ENCODE assay signal across 8 cellular contexts in the genomic region with DNA sequence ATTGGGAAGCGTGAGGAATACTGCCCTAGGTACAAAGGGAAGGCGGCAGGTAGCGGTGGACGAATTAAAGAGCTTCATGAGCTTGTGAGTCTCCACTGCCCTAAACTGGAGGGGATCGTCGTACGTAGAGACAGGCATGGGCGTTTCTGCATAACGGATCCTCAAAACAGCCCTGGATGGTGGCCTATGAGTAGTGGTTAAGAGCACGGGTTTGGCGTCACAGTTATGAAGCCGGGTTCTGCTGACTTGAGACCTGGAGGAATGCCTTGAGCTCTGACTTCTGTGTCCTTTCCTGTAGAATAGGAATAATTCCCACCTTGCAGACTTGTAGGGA. TPM values are rescaled to one million over a fixed set of nuclear protein-coding genes. Genes with fewer than 3 reads are reported as not detected.
DNase-seq lines count a peak whose midpoint lies in the region; ATAC-seq, FAIRE-seq and TF ChIP-seq lines count a peak whose summit lies in the region.

No MANE protein-coding gene starts in this region.

- H3K27ac ChIP-seq in hepatocyte = peak overlapping the region; percentile 99

- H3K9me3 Mint-ChIP-seq in activated naive CD8-positive, alpha-beta T cell treated with anti-CD3 and anti-CD28 coated beads, Interleukin-2, amount 10 ng/mL, durations not matched to agents 7 days and 5 days = no peaks in the 10 kb centered on the region

- H3K4me2 ChIP-seq in hepatocyte (peak overlapping the region; percentile 90), skeletal muscle satellite cell (ENCODE audit: low read length) (peak overlapping the region; percentile 89)

- peaks cover 2% of the 10 kb centered on the region for H3K36me3 Mint-ChIP-seq in activated naive CD8-positive, alpha-beta T cell treated with anti-CD3 and anti-CD28 coated beads, Interleukin-2, amount 10 ng/mL, durations not matched to agents 7 days and 5 days

- H3K27me3 ChIP-seq in hepatocyte = no peaks in the 10 kb centered on the region
- H3K27me3 ChIP-seq in skeletal muscle satellite cell (ENCODE audit: control insufficient read depth, insufficient read depth, low read length) = no peaks in the 10 kb centered on the region

- H3K9ac ChIP-seq in skeletal muscle satellite cell (ENCODE audit: low read depth, low read length) = peak overlapping the region; percentile 94

- H2AFZ ChIP-seq in hepatocyte = peak overlapping the region; percentile 73

- WGBS in hepatocyte (ENCODE audit: low lambda C conversion rate, missing lambda C conversion rate) = 2% methylated on average over 12 of the region's 12 CpGs

- H3K9me2 ChIP-seq in hepatocyte (replicated peaks; ENCODE audit: insufficient read depth) = no peaks in the 10 kb centered on the region

- no peak for FAIRE-seq in GM12892 (lab: Jason Lieb, UNC)

- H3K4me3 ChIP-seq in hepatocyte = peak overlapping the region; percentile 63
- peak overlapping the region; percentile 87 for H3K4me3 ChIP-seq in skeletal muscle satellite cell (ENCODE audit: low read length)

- H3K4me1 Mint-ChIP-seq in activated naive CD8-positive, alpha-beta T cell treated with anti-CD3 and anti-CD28 coated beads, Interleukin-2, amount 10 ng/mL, durations not matched to agents 7 days and 5 days = peaks cover 32% of the 10 kb centered on the region

- H3K79me2 ChIP-seq in hepatocyte = peaks cover 37% of the 10 kb centered on the region

- H3K4me3 Mint-ChIP-seq in activated naive CD8-positive, alpha-beta T cell treated with anti-CD3 and anti-CD28 coated beads, Interleukin-2, amount 10 ng/mL, durations not matched to agents 7 days and 5 days = peak overlapping the region; percentile 95

- peak; percentile 28 for ATAC-seq in activated naive CD8-positive, alpha-beta T cell treated with anti-CD3 and anti-CD28 coated beads, Interleukin-2, amount 10 ng/mL, durations not matched to agents 7 days and 5 days (ENCODE audit: low read depth)

- DNase-seq in NCI-H2227 (lab: John Stamatoyannopoulos, UW; ENCODE audit: unreplicated experiment) (peak; percentile 61), NCI-H2227 treated with DMSO at 0.1 percent for 48 hours (lab: John Stamatoyannopoulos, UW) (no peak), NCI-H748 (lab: John Stamatoyannopoulos, UW; ENCODE audit: unreplicated experiment) (peak; percentile 65), hepatocyte (ENCODE audit: low spot score) (peak; percentile 39), GM12892 (ENCODE audit: insufficient read length) (no peak), cortex of kidney (lab: John Stamatoyannopoulos, UW) (no peak)
- DNase-seq in activated naive CD8-positive, alpha-beta T cell treated with anti-CD3 and anti-CD28 coated beads, Interleukin-2, amount 10 ng/mL, durations not matched to agents 7 days and 5 days = no peak

- H3K27me3 Mint-ChIP-seq in activated naive CD8-positive, alpha-beta T cell treated with anti-CD3 and anti-CD28 coated beads, Interleukin-2, amount 10 ng/mL, durations not matched to agents 7 days and 5 days = no peaks in the 10 kb centered on the region

- H3K4me1 ChIP-seq in hepatocyte (ENCODE audit: insufficient read depth) (peaks cover 9% of the 10 kb centered on the region), skeletal muscle satellite cell (ENCODE audit: control insufficient read depth, insufficient read depth, low read length) (peaks cover 30% of the 10 kb centered on the region)

- no peak for TF ChIP-seq POLR2A in GM12892 (IDR thresholded peaks at IDR 0.05; ENCODE audit: low read depth, low read length)

- H3K9me3 ChIP-seq in hepatocyte (ENCODE audit: low read depth) (no peaks in the 10 kb centered on the region), skeletal muscle satellite cell (replicated peaks; ENCODE audit: low read length) (no peaks in the 10 kb centered on the region)

- H3K36me3 ChIP-seq in hepatocyte (replicated peaks; ENCODE audit: insufficient read depth, low read depth) (no peaks in the 10 kb centered on the region), skeletal muscle satellite cell (ENCODE audit: insufficient read depth, low read length) (peaks cover 30% of the 10 kb centered on the region)

- TF ChIP-seq CTCF in hepatocyte (IDR thresholded peaks at IDR 0.05; ENCODE audit: poor library complexity) = no peak

- H4K20me1 ChIP-seq in hepatocyte (ENCODE audit: insufficient read depth, poor library complexity, severe bottlenecking) = no peaks in the 10 kb centered on the region

- H3K27ac Mint-ChIP-seq in activated naive CD8-positive, alpha-beta T cell treated with anti-CD3 and anti-CD28 coated beads, Interleukin-2, amount 10 ng/mL, durations not matched to agents 7 days and 5 days = peak overlapping the region; percentile 94

- POLR2A ChIA-PET in activated naive CD8-positive, alpha-beta T cell treated with anti-CD3 and anti-CD28 coated beads, Interleukin-2, amount 10 ng/mL, durations not matched to agents 7 days and 5 days (lab: Charles Lee) = interaction anchor here (0.7 to 3.7 kb wide), 15 partner anchors 8 to 1302 kb away, joined by 3 to 36 read pairs (median 11); a partner anchor contains a TSS

RNA-seq across cellular contexts. Expression of a gene that starts 0.3 kb away (rescaled TPM):
- total RNA-seq in activated naive CD8-positive, alpha-beta T cell treated with anti-CD3 and anti-CD28 coated beads, Interleukin-2, amount 10 ng/mL, durations not matched to agents 7 days and 5 days = 10 to 100 TPM; 53.4 to 57.7 TPM
- total RNA-seq in hepatocyte = 26.4 and 32.8 TPM in 2 replicates
- polyA plus RNA-seq in hepatocyte = 36.5 and 48.6 TPM in 2 replicates
- total RNA-seq in skeletal muscle satellite cell (2012; rRNA removed) = 19.4 and 20.5 TPM in 2 replicates
- 32.2 TPM for polyA plus RNA-seq in GM12892 (2012; ENCODE audit: missing spikeins)

RNA-seq across cellular contexts. Expression of a gene that starts 0.8 kb away (rescaled TPM):
- total RNA-seq in activated naive CD8-positive, alpha-beta T cell treated with anti-CD3 and anti-CD28 coated beads, Interleukin-2, amount 10 ng/mL, durations not matched to agents 7 days and 5 days = 10 to 100 TPM; 43.6 to 44.7 TPM
- 34.8 and 37.2 TPM in 2 replicates for total RNA-seq in hepatocyte
- 31.5 and 35.9 TPM in 2 replicates for polyA plus RNA-seq in hepatocyte
- 26.0 and 27.1 TPM in 2 replicates for total RNA-seq in skeletal muscle satellite cell (2012; rRNA removed)
- polyA plus RNA-seq in GM12892 (2012; ENCODE audit: missing spikeins) = 31.1 TPM

RNA-seq across cellular contexts. Expression of a gene that starts 29.5 kb away (rescaled TPM):
- total RNA-seq in activated naive CD8-positive, alpha-beta T cell treated with anti-CD3 and anti-CD28 coated beads, Interleukin-2, amount 10 ng/mL, durations not matched to agents 7 days and 5 days = 10 to 100 TPM; 31.5 to 34.3 TPM
- 41.5 and 42.3 TPM in 2 replicates for total RNA-seq in hepatocyte
- 98.4 and 104 TPM in 2 replicates for polyA plus RNA-seq in hepatocyte
- total RNA-seq in skeletal muscle satellite cell (2012; rRNA removed) = 19.4 and 22.8 TPM in 2 replicates
- polyA plus RNA-seq in GM12892 (2012; ENCODE audit: missing spikeins) = 42.6 TPM

RNA-seq across cellular contexts. Expression of a gene that starts 29.6 kb away (rescaled TPM):
- 100 to 1,000 TPM; 168 to 181 TPM for total RNA-seq in activated naive CD8-positive, alpha-beta T cell treated with anti-CD3 and anti-CD28 coated beads, Interleukin-2, amount 10 ng/mL, durations not matched to agents 7 days and 5 days
- 207 and 215 TPM in 2 replicates for total RNA-seq in hepatocyte
- 166 and 177 TPM in 2 replicates for polyA plus RNA-seq in hepatocyte
- total RNA-seq in skeletal muscle satellite cell (2012; rRNA removed) = 176 and 187 TPM in 2 replicates
- polyA plus RNA-seq in GM12892 (2012; ENCODE audit: missing spikeins) = 126 TPM

RNA-seq across cellular contexts. Expression of a gene that starts 29.9 kb away (rescaled TPM):
- 10 to 100 TPM; 10.5 to 11.1 TPM for total RNA-seq in activated naive CD8-positive, alpha-beta T cell treated with anti-CD3 and anti-CD28 coated beads, Interleukin-2, amount 10 ng/mL, durations not matched to agents 7 days and 5 days
- total RNA-seq in hepatocyte = 26.9 and 28.7 TPM in 2 replicates
- polyA plus RNA-seq in hepatocyte = 20.5 and 21.1 TPM in 2 replicates
- 6.3 and 9.1 TPM in 2 replicates for total RNA-seq in skeletal muscle satellite cell (2012; rRNA removed)
- polyA plus RNA-seq in GM12892 (2012; ENCODE audit: missing spikeins) = 9.2 TPM

Comparison
In these comparisons a context has a peak if more than half of its experiments do, and no peak if none do; other contexts are left out.
1. DNase-seq: peak in NCI-H2227 (single experiment), NCI-H748 (single experiment) and hepatocyte (single experiment); none in NCI-H2227 treated with DMSO at 0.1 percent for 48 hours (single experiment), activated naive CD8-positive, alpha-beta T cell treated with anti-CD3 and anti-CD28 coated beads, Interleukin-2, amount 10 ng/mL, durations not matched to agents 7 days and 5 days (single experiment), GM12892 (single experiment) and cortex of kidney (single experiment).